In genomic region chr11:82653752-82654151, GRCh38 we compare ENCODE assay signal across 8 cellular contexts.
"Had no signal": no experiment of that assay in that cellular context is flagged by ENCODE, and none has a peak within 500 bp of the region (broad histone marks: within the 10 kb centered on the region; RNA-seq: fewer than 3 reads in every experiment).

No MANE protein-coding gene starts in this region.

- H3K9ac ChIP-seq: GM23248 had no signal

- H3K4me1 Mint-ChIP-seq: GM23338 had no signal

- H3K9me3 ChIP-seq: HAP-1 had no signal

- H3K36me3 ChIP-seq: HAP-1 had no signal

- H3K27ac Mint-ChIP-seq: GM23338, H9, HFFc6 had no signal

- H3K27ac ChIP-seq: GM23248 had no signal

- H3K4me2 ChIP-seq: GM23338 had no signal

- DNase-seq: GM23248, GOT3, H7, H9, HCEC 1CT, HFFc6 had no signal

- H3K4me3 ChIP-seq: GM23248, GM23338, HAP-1 had no signal

- H3K4me3 Mint-ChIP-seq: GM23338, H9, HFFc6 had no signal

- H3K9me3 Mint-ChIP-seq: H9 had no signal

- H3K4me1 ChIP-seq: HAP-1 had no signal
